ENCODE assay signal across 18 cellular contexts in the genomic region with DNA sequence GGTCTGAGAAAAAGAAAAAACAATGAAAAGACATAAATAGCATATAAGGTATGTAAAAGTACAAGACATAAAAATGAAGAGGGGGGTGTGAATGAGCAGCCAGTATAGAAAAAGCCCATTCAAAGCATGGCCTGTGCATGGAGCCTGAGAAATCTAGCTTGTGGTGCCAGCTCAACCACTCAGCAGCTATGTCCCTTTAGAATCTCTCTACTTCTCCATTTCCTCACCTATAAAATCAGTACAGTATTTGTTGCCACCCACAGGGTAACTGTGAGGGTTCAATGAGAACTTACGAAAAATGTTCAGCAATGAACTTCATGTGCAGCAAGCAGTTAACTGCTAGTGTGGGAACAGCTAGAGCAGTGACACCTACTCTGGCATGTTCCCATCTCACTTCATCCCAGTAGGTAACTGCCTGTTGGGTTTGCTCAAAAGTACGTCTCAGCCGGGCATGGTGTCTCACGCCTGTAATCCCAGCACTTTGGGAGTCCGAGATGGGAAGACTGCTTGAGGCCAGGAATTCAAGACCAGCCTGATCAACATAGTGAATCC. TPM values are rescaled to one million over a fixed set of nuclear protein-coding genes. Genes with fewer than 3 reads are reported as not detected.
A peak's percentile ranks its signal among the peaks of the same experiment; 100 is the strongest.
DNase-seq lines count a peak whose midpoint lies in the region; ATAC-seq, FAIRE-seq and TF ChIP-seq lines count a peak whose summit lies in the region.
"Had no signal": no experiment of that assay in that cellular context is flagged by ENCODE, and none has a peak within 500 bp of the region (broad histone marks: within the 10 kb centered on the region; RNA-seq: fewer than 3 reads in every experiment).

No MANE protein-coding gene starts in this region.

- POLR2A ChIA-PET in activated CD8-positive, alpha-beta T cell treated with anti-CD3 and anti-CD28 coated beads, Interleukin-2, amount 10 ng/mL, durations not matched to agents 7 days and 5 days (lab: Charles Lee) = interaction anchor here (1.6 to 2.3 kb wide), 2 partner anchors 14 to 19 kb away, joined by 3 to 6 read pairs; no protein-coding TSS in a partner anchor

- peaks cover 17% of the 10 kb centered on the region for H3K36me3 Mint-ChIP-seq in activated CD8-positive, alpha-beta T cell treated with anti-CD3 and anti-CD28 coated beads, Interleukin-2, amount 10 ng/mL, durations not matched to agents 7 days and 5 days (ENCODE audit: low read depth)
- no peaks in the 10 kb centered on the region for H3K36me3 Mint-ChIP-seq in natural killer cell

- no peaks in the 10 kb centered on the region for H3K9me3 ChIP-seq in small intestine (ENCODE audit: control insufficient read depth, low read depth)
- H3K9me3 ChIP-seq: pancreas had no signal

- H3K27ac Mint-ChIP-seq in stimulated activated naive CD8-positive, alpha-beta T cell treated with anti-CD3 and anti-CD28 coated beads, Interleukin-15, amount 100 ng/mL, for 72 hours = no peak overlapping the region
- no peak overlapping the region for H3K27ac Mint-ChIP-seq in activated CD8-positive, alpha-beta T cell treated with anti-CD3 and anti-CD28 coated beads, Interleukin-2, amount 10 ng/mL, durations not matched to agents 7 days and 5 days
- H3K27ac Mint-ChIP-seq in natural killer cell = no peak overlapping the region
- H3K27ac Mint-ChIP-seq: stimulated activated naive CD8-positive, alpha-beta T cell treated with anti-CD3 and anti-CD28 coated beads, Interleukin-15, Interleukin-2, amounts not matched to agents 100 ng/mL and 50 ng/mL, for 24 hours had no signal

- H3K4me3 Mint-ChIP-seq in stimulated activated naive CD8-positive, alpha-beta T cell treated with anti-CD3 and anti-CD28 coated beads, Interleukin-15, amount 100 ng/mL, for 72 hours = no peak overlapping the region
- no peak overlapping the region for H3K4me3 Mint-ChIP-seq in activated CD8-positive, alpha-beta T cell treated with anti-CD3 and anti-CD28 coated beads, Interleukin-2, amount 10 ng/mL, durations not matched to agents 7 days and 5 days
- no peak overlapping the region for H3K4me3 Mint-ChIP-seq in natural killer cell
- H3K4me3 Mint-ChIP-seq: stimulated activated naive CD8-positive, alpha-beta T cell treated with anti-CD3 and anti-CD28 coated beads, Interleukin-15, Interleukin-2, amounts not matched to agents 100 ng/mL and 50 ng/mL, for 24 hours had no signal

- H3K4me1 Mint-ChIP-seq in stimulated activated naive CD8-positive, alpha-beta T cell treated with anti-CD3 and anti-CD28 coated beads, Interleukin-15, amount 100 ng/mL, for 72 hours = peaks cover 54% of the 10 kb centered on the region
- peaks cover 35% of the 10 kb centered on the region for H3K4me1 Mint-ChIP-seq in activated CD8-positive, alpha-beta T cell treated with anti-CD3 and anti-CD28 coated beads, Interleukin-2, amount 10 ng/mL, durations not matched to agents 7 days and 5 days (ENCODE audit: low read depth)
- H3K4me1 Mint-ChIP-seq in natural killer cell = peaks cover 30 to 33% of the 10 kb centered on the region in 2 donors

- no peaks in the 10 kb centered on the region for H3K36me3 ChIP-seq in small intestine (ENCODE audit: control insufficient read depth in 2 of 2, insufficient read depth in 2 of 2, low read length in 2 of 2)
- H3K36me3 ChIP-seq: pancreas had no signal

- DNase-seq in stimulated activated naive CD8-positive, alpha-beta T cell treated with anti-CD3 and anti-CD28 coated beads, Interleukin-15, amount 100 ng/mL, for 72 hours = no peak
- DNase-seq in stimulated activated naive CD8-positive, alpha-beta T cell treated with anti-CD3 and anti-CD28 coated beads, Interleukin-15, Interleukin-2, amounts not matched to agents 100 U/mL and 50 U/mL, for 24 hours = no peak
- DNase-seq in activated CD8-positive, alpha-beta T cell treated with anti-CD3 and anti-CD28 coated beads, Interleukin-2, amount 10 ng/mL, durations not matched to agents 7 days and 5 days = no peak
- DNase-seq in natural killer cell (no peak), NCI-H1694 (lab: John Stamatoyannopoulos, UW) (no peak), small intestine (no peak), SW 1271 (lab: John Stamatoyannopoulos, UW) (no peak)
- DNase-seq: activated CD4-positive, alpha-beta T cell treated with anti-CD3 and anti-CD28 coated beads for 4 hours; activated T-cell treated with anti-CD3 and anti-CD28 coated beads, Interleukin-2, amount 50 U/mL, for 1 hour; central memory CD4-positive, alpha-beta T cell; effector CD8-positive, alpha-beta T cell; NCI-H1694 treated with DMSO at 0.1 percent for 48 hours; NCI-H510A treated with DMSO at 0.1 percent for 48 hours; pancreas; T1000 had no signal

- CTCF ChIA-PET in activated CD8-positive, alpha-beta T cell treated with anti-CD3 and anti-CD28 coated beads, Interleukin-2, amount 10 ng/mL, durations not matched to agents 7 days and 5 days (lab: Charles Lee) = interaction anchor here (0.7 to 5.9 kb wide), 7 partner anchors 10 to 58 kb away, joined by 3 to 51 read pairs (median 7); no protein-coding TSS in a partner anchor

- H3K27ac ChIP-seq in small intestine (ENCODE audit: low read depth in 1 of 2, low read length in 1 of 2) = no peak overlapping the region
- H3K27ac ChIP-seq: pancreas had no signal

- no peak for FAIRE-seq in small intestine (lab: Jason Lieb, UNC)
- FAIRE-seq: pancreas had no signal

- H3K9me3 Mint-ChIP-seq in stimulated activated naive CD8-positive, alpha-beta T cell treated with anti-CD3 and anti-CD28 coated beads, Interleukin-15, amount 100 ng/mL, for 72 hours = no peaks in the 10 kb centered on the region
- no peaks in the 10 kb centered on the region for H3K9me3 Mint-ChIP-seq in activated CD8-positive, alpha-beta T cell treated with anti-CD3 and anti-CD28 coated beads, Interleukin-2, amount 10 ng/mL, durations not matched to agents 7 days and 5 days (ENCODE audit: insufficient read depth)
- H3K9me3 Mint-ChIP-seq in natural killer cell = no peaks in the 10 kb centered on the region
- H3K9me3 Mint-ChIP-seq: stimulated activated naive CD8-positive, alpha-beta T cell treated with anti-CD3 and anti-CD28 coated beads, Interleukin-15, Interleukin-2, amounts not matched to agents 100 ng/mL and 50 ng/mL, for 24 hours had no signal

- ATAC-seq in stimulated activated naive CD8-positive, alpha-beta T cell treated with anti-CD3 and anti-CD28 coated beads, Interleukin-15, amount 100 ng/mL, for 72 hours = peak; percentile 34
- ATAC-seq in stimulated activated naive CD8-positive, alpha-beta T cell treated with anti-CD3 and anti-CD28 coated beads, Interleukin-15, Interleukin-2, amounts not matched to agents 100 U/mL and 50 U/mL, for 24 hours = no peak
- ATAC-seq in activated CD8-positive, alpha-beta T cell treated with anti-CD3 and anti-CD28 coated beads, Interleukin-2, amount 10 ng/mL, durations not matched to agents 7 days and 5 days = peak; percentile 3
- ATAC-seq in natural killer cell (peak in 2 of 3 donors; percentile 48 to 57), GM19035 (IDR thresholded peaks at IDR 0.05; ENCODE audit: unreplicated experiment) (no peak)
- ATAC-seq: pancreas had no signal

- intact Hi-C loops in natural killer cell (cut with micrococcal nuclease) = no loop called here

- no peaks in the 10 kb centered on the region for H3K27me3 ChIP-seq in small intestine (ENCODE audit: control insufficient read depth in 2 of 2, insufficient read depth in 2 of 2, low read length in 2 of 2)
- H3K27me3 ChIP-seq: pancreas had no signal

- TF ChIP-seq CTCF in natural killer cell (IDR thresholded peaks at IDR 0.05) = no peak

- 87 to 98% (median 91%) methylated on average over 5 of the region's 5 CpGs for WGBS in small intestine, 3 donors

- no peak overlapping the region for H3K4me3 ChIP-seq in small intestine (ENCODE audit: low read depth in 1 of 2, low read length in 2 of 2)
- H3K4me3 ChIP-seq: pancreas, skin epidermis had no signal

- H3K27me3 Mint-ChIP-seq in stimulated activated naive CD8-positive, alpha-beta T cell treated with anti-CD3 and anti-CD28 coated beads, Interleukin-15, amount 100 ng/mL, for 72 hours = no peaks in the 10 kb centered on the region
- H3K27me3 Mint-ChIP-seq in activated CD8-positive, alpha-beta T cell treated with anti-CD3 and anti-CD28 coated beads, Interleukin-2, amount 10 ng/mL, durations not matched to agents 7 days and 5 days (ENCODE audit: low read depth) = no peaks in the 10 kb centered on the region
- no peaks in the 10 kb centered on the region for H3K27me3 Mint-ChIP-seq in natural killer cell (ENCODE audit: low read depth in 2 of 2)
- H3K27me3 Mint-ChIP-seq: stimulated activated naive CD8-positive, alpha-beta T cell treated with anti-CD3 and anti-CD28 coated beads, Interleukin-15, Interleukin-2, amounts not matched to agents 100 ng/mL and 50 ng/mL, for 24 hours had no signal

- peaks cover 0 to 18% of the 10 kb centered on the region in 2 donors for H3K4me1 ChIP-seq in small intestine (ENCODE audit: control insufficient read depth in 2 of 2, insufficient read depth in 1 of 2, low read depth in 1 of 2, low read length in 1 of 2)

RNA-seq across cellular contexts. Expression of a gene that starts 15.3 kb away (rescaled TPM):
- 100 to 1,000 TPM; 137 to 138 TPM for total RNA-seq in activated CD8-positive, alpha-beta T cell treated with anti-CD3 and anti-CD28 coated beads, Interleukin-2, amount 10 ng/mL, durations not matched to agents 7 days and 5 days
- total RNA-seq in natural killer cell = 100 to 1,000 TPM; 437 to 514 (median 457) TPM
- 10 to 100 TPM; 37.6 to 46.3 (median 38.6) TPM for polyA plus RNA-seq in small intestine

Comparison
In these comparisons a context has a peak if more than half of its experiments do, and no peak if none do; other contexts are left out.
1. ATAC-seq: peak in stimulated activated naive CD8-positive, alpha-beta T cell treated with anti-CD3 and anti-CD28 coated beads, Interleukin-15, amount 100 ng/mL, for 72 hours (single experiment), activated CD8-positive, alpha-beta T cell treated with anti-CD3 and anti-CD28 coated beads, Interleukin-2, amount 10 ng/mL, durations not matched to agents 7 days and 5 days (single experiment) and natural killer cell (2 of 3); none in stimulated activated naive CD8-positive, alpha-beta T cell treated with anti-CD3 and anti-CD28 coated beads, Interleukin-15, Interleukin-2, amounts not matched to agents 100 U/mL and 50 U/mL, for 24 hours (single experiment) and GM19035 (single experiment).